28 cellular contexts compared by ENCODE assay signal in genomic region chr2:70663411-70663810, GRCh38.
"Had no signal": no experiment of that assay in that cellular context is flagged by ENCODE, and none has a peak within 500 bp of the region (broad histone marks: within the 10 kb centered on the region; RNA-seq: fewer than 3 reads in every experiment).

No MANE protein-coding gene starts in this region.

- H3K27ac Mint-ChIP-seq: activated CD4-positive, alpha-beta memory T cell treated with anti-CD3 and anti-CD28 coated beads, Interleukin-2, amount 10 ng/mL, durations not matched to agents 7 days and 5 days; activated naive CD4-positive, alpha-beta T cell treated with anti-CD3 and anti-CD28 coated beads, Interleukin-2, amount 10 ng/mL, durations not matched to agents 7 days and 5 days had no signal

- H3K9me3 Mint-ChIP-seq: activated CD4-positive, alpha-beta memory T cell treated with anti-CD3 and anti-CD28 coated beads, Interleukin-2, amount 10 ng/mL, durations not matched to agents 7 days and 5 days; activated naive CD4-positive, alpha-beta T cell treated with anti-CD3 and anti-CD28 coated beads, Interleukin-2, amount 10 ng/mL, durations not matched to agents 7 days and 5 days had no signal

- ATAC-seq: body of pancreas, Right ventricle myocardium inferior had no signal

- H3K4me1 ChIP-seq: body of pancreas, breast epithelium had no signal

- H3K4me3 Mint-ChIP-seq: activated CD4-positive, alpha-beta memory T cell treated with anti-CD3 and anti-CD28 coated beads, Interleukin-2, amount 10 ng/mL, durations not matched to agents 7 days and 5 days; activated naive CD4-positive, alpha-beta T cell treated with anti-CD3 and anti-CD28 coated beads, Interleukin-2, amount 10 ng/mL, durations not matched to agents 7 days and 5 days; activated naive CD8-positive, alpha-beta T cell treated with anti-CD3 and anti-CD28 coated beads, Interleukin-2, amount 10 ng/mL, durations not matched to agents 7 days and 5 days had no signal

- H3K27me3 Mint-ChIP-seq: activated naive CD8-positive, alpha-beta T cell treated with anti-CD3 and anti-CD28 coated beads, Interleukin-2, amount 10 ng/mL, durations not matched to agents 7 days and 5 days had no signal

- DNase-seq: activated CD4-positive, alpha-beta memory T cell treated with anti-CD3 and anti-CD28 coated beads, Interleukin-2, amount 10 ng/mL, durations not matched to agents 7 days and 5 days; activated CD4-positive, alpha-beta T cell treated with anti-CD3 and anti-CD28 coated beads for 1 hour; activated CD4-positive, alpha-beta T cell treated with anti-CD3 and anti-CD28 coated beads for 48 hours; activated CD4-positive, CD25-positive, alpha-beta regulatory T cell; activated naive CD4-positive, alpha-beta T cell treated with anti-CD3 and anti-CD28 coated beads, Interleukin-2, amount 10 ng/mL, durations not matched to agents 7 days and 5 days; activated naive CD8-positive, alpha-beta T cell treated with anti-CD3 and anti-CD28 coated beads, Interleukin-2, amount 10 ng/mL, durations not matched to agents 7 days and 5 days; activated T-cell treated with anti-CD3 and anti-CD28 coated beads, Interleukin-2, amount 50 U/mL, for 1 hour; amygdala; body of pancreas; Kasumi-1; KG1; NCI-H1092 treated with DMSO at 0.1 percent for 48 hours; NCI-H1417; NCI-H146; NCI-H187; NCI-H2029 treated with DMSO at 0.1 percent for 48 hours; NCI-H2107; NCI-H2171; NCI-H510A; NCI-H526; NCI-H748 treated with DMSO at 0.1 percent for 48 hours; PC-9; SIG-M5; T1000; WERI-Rb-1 had no signal

- H3K27ac ChIP-seq: body of pancreas, breast epithelium, PC-9, RWPE1, WERI-Rb-1 had no signal

- H3K4me3 ChIP-seq: body of pancreas, breast epithelium, PC-9 had no signal

- H3K27me3 ChIP-seq: body of pancreas, breast epithelium had no signal

- H3K36me3 ChIP-seq: breast epithelium had no signal

- H3K9me3 ChIP-seq: body of pancreas, breast epithelium had no signal
